Comparison of ENCODE assay signal across 18 cellular contexts in the genomic region with DNA sequence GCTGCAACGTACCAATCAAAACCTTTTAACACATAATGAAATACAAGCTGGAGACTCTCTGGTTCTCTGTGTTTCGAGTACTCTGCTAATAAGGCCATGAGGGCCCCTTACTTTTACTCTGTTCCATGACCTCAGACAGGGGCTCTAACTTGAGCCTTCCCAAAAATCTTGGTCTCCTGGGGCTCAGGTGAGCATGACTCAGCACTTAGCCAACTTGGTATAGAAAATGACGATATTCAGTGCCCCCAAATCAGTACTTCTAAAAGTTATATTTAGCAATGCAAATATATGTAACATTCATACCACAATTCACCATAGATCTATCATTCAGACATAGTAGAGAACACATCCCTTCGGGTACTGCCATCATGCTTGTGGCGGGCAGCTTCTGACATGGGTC.
A peak's percentile ranks its signal among the peaks of the same experiment; 100 is the strongest.
DNase-seq lines count a peak whose midpoint lies in the region; ATAC-seq, FAIRE-seq and TF ChIP-seq lines count a peak whose summit lies in the region.
"Had no signal": no experiment of that assay in that cellular context is flagged by ENCODE, and none has a peak within 500 bp of the region (broad histone marks: within the 10 kb centered on the region; RNA-seq: fewer than 3 reads in every experiment).

No MANE protein-coding gene starts in this region.

- H3K27me3 ChIP-seq in PC-9 (ENCODE audit: insufficient read depth, low read depth) (no peaks in the 10 kb centered on the region), mesenchymal stem cell (ENCODE audit: control insufficient read depth in 1 of 2, insufficient read depth in 1 of 2, low read length in 2 of 2) (no peaks in the 10 kb centered on the region)

- H3K79me2 ChIP-seq in PC-9 (ENCODE audit: low read depth): peaks cover 60% of the 10 kb centered on the region

- POLR2A ChIA-PET in A549 (lab: Yijun Ruan, JAX): no interaction called here
- POLR2A ChIA-PET in PC-9 (lab: Charles Lee; ENCODE audit: unreplicated experiment): no interaction called here

- peaks cover 12% of the 10 kb centered on the region for H3K79me1 ChIP-seq in mesenchymal stem cell (replicated peaks; ENCODE audit: low read length, poor library complexity, severe bottlenecking)

- no TSS peak for BruUV-seq in PC-9 (replicated peaks; lab: Mats Ljungman, UMichigan)

- no peak overlapping the region for H3K18ac ChIP-seq in mesenchymal stem cell (ENCODE audit: low read depth in 1 of 2, low read length in 2 of 2)

- no peak overlapping the region for H2BK5ac ChIP-seq in mesenchymal stem cell (ENCODE audit: low read depth, low read length, poor library complexity, severe bottlenecking)

- H4K91ac ChIP-seq in mesenchymal stem cell (ENCODE audit: low read length): no peak overlapping the region

- no peak overlapping the region for H2BK15ac ChIP-seq in mesenchymal stem cell (ENCODE audit: low read depth, poor library complexity, severe bottlenecking)

- CTCF ChIA-PET in A549 (lab: Yijun Ruan, JAX): no interaction called here
- CTCF ChIA-PET in PC-9 (lab: Charles Lee): no interaction called here

- no peak for TF ChIP-seq EP300 in A549 (IDR thresholded peaks at IDR 0.05)

- H3K4me2 ChIP-seq in A549: no peak overlapping the region
- H3K4me2 ChIP-seq in PC-9: no peak overlapping the region
- no peak overlapping the region for H3K4me2 ChIP-seq in mesenchymal stem cell (ENCODE audit: low read length, poor library complexity, severe bottlenecking)

- no peak for TF ChIP-seq RAD21 in A549 (conservative IDR thresholded peaks at IDR 0.05 in 1 of 2, IDR thresholded peaks at IDR 0.05 in 1 of 2)

- no peaks in the 10 kb centered on the region for H4K20me1 ChIP-seq in PC-9 (ENCODE audit: insufficient read depth)
- H4K20me1 ChIP-seq: BLaER1 treated with 17β-estradiol and CSF1 and Interleukin-3, amounts not matched to agents 10 nM and 100 nM had no signal

- FAIRE-seq in A549 (lab: Jason Lieb, UNC) (no peak), GM19239 (lab: Jason Lieb, UNC) (peak; percentile 58)

- H3K9me3 ChIP-seq in A549 (no peaks in the 10 kb centered on the region), PC-9 (ENCODE audit: insufficient read depth, low read depth) (peaks cover 10% of the 10 kb centered on the region; the same call in 1 of the 2 replicates), mesenchymal stem cell (ENCODE audit: control insufficient read depth, low read length) (no peaks in the 10 kb centered on the region)
- H3K9me3 ChIP-seq: Caco-2, HAP-1 had no signal

- peak overlapping the region; percentile 25 to 61; a peak in 4 of 6 replicates for H3K27ac ChIP-seq in A549
- H3K27ac ChIP-seq in PC-9: 0 out of 2 replicates have a peak overlapping the region, but pooled peaks have one; percentile 36
- H3K27ac ChIP-seq in mesenchymal stem cell (ENCODE audit: low read length, poor library complexity, severe bottlenecking): no peak overlapping the region
- H3K27ac ChIP-seq: BLaER1 treated with 17β-estradiol and CSF1 and Interleukin-3, amounts not matched to agents 10 nM and 100 nM; HL-60 had no signal

- intact Hi-C loops in PC-9 (cut with micrococcal nuclease; ENCODE audit: unreplicated experiment): no loop called here

- H3K14ac ChIP-seq in mesenchymal stem cell (ENCODE audit: low read length in 2 of 2): no peak overlapping the region

- WGBS in A549 (ENCODE audit: missing lambda C conversion rate): 94% methylated on average over 5 of the region's 5 CpGs
- 97% methylated on average over 4 of the region's 5 CpGs for WGBS in mesenchymal stem cell

- H4K8ac ChIP-seq in mesenchymal stem cell (ENCODE audit: low read length): no peak overlapping the region

- H2BK120ac ChIP-seq in mesenchymal stem cell (ENCODE audit: low read depth, low read length): no peak overlapping the region

- H3K9ac ChIP-seq in mesenchymal stem cell (ENCODE audit: low read length): no peak overlapping the region
- H3K9ac ChIP-seq: BLaER1 treated with 17β-estradiol and CSF1 and Interleukin-3, amounts not matched to agents 10 nM and 100 nM had no signal

- ATAC-seq in A549 (no peak), GM18873 (IDR thresholded peaks at IDR 0.05; ENCODE audit: low FRiP score, unreplicated experiment) (no peak)

- H2BK12ac ChIP-seq in mesenchymal stem cell (ENCODE audit: low read length in 2 of 2): no peak overlapping the region

- H2AK5ac ChIP-seq in mesenchymal stem cell (ENCODE audit: low read length, severe bottlenecking): peak overlapping the region; percentile 39

- H3K36me3 ChIP-seq in PC-9 (ENCODE audit: low read depth) (peaks cover 15% of the 10 kb centered on the region; the same call in 1 of the 2 replicates), mesenchymal stem cell (ENCODE audit: control insufficient read depth in 1 of 2, insufficient read depth in 2 of 2, low read depth in 1 of 2, low read length in 2 of 2) (no peaks in the 10 kb centered on the region)
- H3K36me3 ChIP-seq: BLaER1 treated with 17β-estradiol and CSF1 and Interleukin-3, amounts not matched to agents 10 nM and 100 nM; HAP-1 had no signal

- H3K4me1 ChIP-seq in A549 (peaks cover 71% of the 10 kb centered on the region), PC-9 (replicated peaks; ENCODE audit: insufficient read depth) (peaks cover 41% of the 10 kb centered on the region), mesenchymal stem cell (ENCODE audit: control insufficient read depth, insufficient read depth, low read depth, low read length) (peaks cover 8% of the 10 kb centered on the region)

- no peak overlapping the region for H3K4me3 ChIP-seq in A549
- no peak overlapping the region for H3K4me3 ChIP-seq in PC-9
- H3K4me3 ChIP-seq in mesenchymal stem cell (ENCODE audit: insufficient read depth in 1 of 2, low read depth in 1 of 2, low read length in 2 of 2): no peak overlapping the region
- H3K4me3 ChIP-seq: BLaER1 treated with 17β-estradiol and CSF1 and Interleukin-3, amounts not matched to agents 10 nM and 100 nM; HAP-1 had no signal

- no peaks in the 10 kb centered on the region for H3K9me2 ChIP-seq in PC-9 (ENCODE audit: insufficient read depth)

- no peak overlapping the region for H3K4ac ChIP-seq in mesenchymal stem cell (ENCODE audit: low read depth in 1 of 2, low read length in 2 of 2)

- TF ChIP-seq CTCF in A549 (IDR thresholded peaks at IDR 0.05) (no peak), PC-9 (conservative IDR thresholded peaks at IDR 0.05) (no peak), GM20000 (IDR thresholded peaks at IDR 0.05; ENCODE audit: extremely low read depth, missing control alignments) (no peak)

- H3K23ac ChIP-seq in mesenchymal stem cell (ENCODE audit: low read length in 2 of 2): no peak overlapping the region

- DNase-seq in A549 (ENCODE audit: low read depth in 1 of 2, low spot score in 1 of 2): no peak
- no peak for DNase-seq in GM19239 (ENCODE audit: insufficient read length, low spot score)
- no peak for DNase-seq in PC-9
- DNase-seq in mesenchymal stem cell: no peak
- DNase-seq in GM20000 (ENCODE audit: low spot score): no peak
- DNase-seq in C1 segment of cervical spinal cord (lab: John Stamatoyannopoulos, UW): no peak
- DNase-seq: 8988T; Caco-2; CD4-positive, alpha-beta T cell; DMS153; DMS79 treated with DMSO at 0.1 percent for 48 hours; GF-D8; Karpas-422; KBM-7 had no signal

- no peak for TF ChIP-seq POLR2A in A549 (IDR thresholded peaks at IDR 0.05; ENCODE audit: low read length)

- H2AFZ ChIP-seq in PC-9 (no peak overlapping the region), mesenchymal stem cell (ENCODE audit: low read depth, low read length) (no peak overlapping the region)

- peaks cover 41% of the 10 kb centered on the region for H3F3A ChIP-seq in PC-9 (ENCODE audit: insufficient read depth, low read depth)

TF ChIP-seq in A549, 52 proteins besides CTCF, POLR2A, EP300 and RAD21:
- no peak for TF ChIP-seq RCOR1 (IDR thresholded peaks at IDR 0.05; ENCODE audit: low read depth, low read length)
- no peak for TF ChIP-seq HEYL (CRISPR knock-in tag; IDR thresholded peaks at IDR 0.05)
- TF ChIP-seq POLR2AphosphoS2 (conservative IDR thresholded peaks at IDR 0.05; ENCODE audit: low read length): no peak
- TF ChIP-seq CHD2 (IDR thresholded peaks at IDR 0.05; ENCODE audit: low read length, partially characterized antibody): no peak
- peak; percentile 87 for TF ChIP-seq NFE2L2 (conservative IDR thresholded peaks at IDR 0.05; ENCODE audit: low read length)
- no peak for TF ChIP-seq ZC3H11A (IDR thresholded peaks at IDR 0.05)
- no peak for TF ChIP-seq SMC3 (IDR thresholded peaks at IDR 0.05)
- TF ChIP-seq GATA3 (IDR thresholded peaks at IDR 0.05; ENCODE audit: borderline replicate concordance): no peak
- no peak for TF ChIP-seq CBX2 (IDR thresholded peaks at IDR 0.05; ENCODE audit: borderline replicate concordance, low read depth)
- TF ChIP-seq, protein P1, sequence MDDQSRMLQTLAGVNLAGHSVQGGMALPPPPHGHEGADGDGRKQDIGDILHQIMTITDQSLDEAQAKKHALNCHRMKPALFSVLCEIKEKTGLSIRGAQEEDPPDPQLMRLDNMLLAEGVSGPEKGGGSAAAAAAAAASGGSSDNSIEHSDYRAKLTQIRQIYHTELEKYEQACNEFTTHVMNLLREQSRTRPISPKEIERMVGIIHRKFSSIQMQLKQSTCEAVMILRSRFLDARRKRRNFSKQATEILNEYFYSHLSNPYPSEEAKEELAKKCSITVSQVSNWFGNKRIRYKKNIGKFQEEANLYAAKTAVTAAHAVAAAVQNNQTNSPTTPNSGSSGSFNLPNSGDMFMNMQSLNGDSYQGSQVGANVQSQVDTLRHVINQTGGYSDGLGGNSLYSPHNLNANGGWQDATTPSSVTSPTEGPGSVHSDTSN (IDR thresholded peaks at IDR 0.05): no peak
- TF ChIP-seq MAFK (IDR thresholded peaks at IDR 0.05; ENCODE audit: partially characterized antibody): peak; percentile 74
TF ChIP-seq in A549: peak in this region for 2.
